ENCODE assay signal across 8 cellular contexts in the genomic region with DNA sequence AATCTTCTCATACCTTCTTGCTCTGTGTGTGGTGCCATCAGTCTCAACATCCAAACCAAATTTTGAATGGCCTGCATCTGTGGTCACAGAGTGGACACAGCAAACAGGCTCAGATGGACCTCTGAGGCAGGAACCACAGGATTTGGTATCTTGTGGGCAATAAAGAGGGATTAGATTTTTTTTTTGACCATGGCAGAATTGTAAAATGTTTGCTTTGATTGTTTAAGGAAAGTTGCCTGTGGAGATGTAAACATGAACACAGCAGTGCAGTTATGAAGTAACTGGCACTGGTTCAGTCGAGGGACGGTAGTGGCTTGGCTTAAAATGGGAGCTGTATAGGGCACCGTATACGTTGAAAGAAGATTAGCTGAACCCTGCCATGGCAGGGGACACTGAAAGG.
"Had no signal": no experiment of that assay in that cellular context is flagged by ENCODE, and none has a peak within 500 bp of the region (broad histone marks: within the 10 kb centered on the region; RNA-seq: fewer than 3 reads in every experiment).

No MANE protein-coding gene starts in this region.

- H3K27ac ChIP-seq: GM23248 had no signal

- H3K4me1 Mint-ChIP-seq: GM23338, H9 had no signal

- H2AFZ ChIP-seq: GM23248, GM23338 had no signal

- H3K4me3 Mint-ChIP-seq: GM23338, H9, HFFc6 had no signal

- H3K4me3 ChIP-seq: GM23248, GM23338, HAP-1 had no signal

- H3K36me3 ChIP-seq: HAP-1 had no signal

- H3K4me1 ChIP-seq: HAP-1 had no signal

- H3K27ac Mint-ChIP-seq: GM23338, H9, HFFc6 had no signal

- DNase-seq: GM23248, GOT3, H7, H9, HCEC 1CT, HFFc6 had no signal

- H3K9me3 ChIP-seq: HAP-1 had no signal

- H3K4me2 ChIP-seq: GM23338 had no signal

- H3K9ac ChIP-seq: GM23248 had no signal

- H3K9me3 Mint-ChIP-seq: GM23338, H9 had no signal
